ENCODE assay signal across 2 cellular contexts in the genomic region with DNA sequence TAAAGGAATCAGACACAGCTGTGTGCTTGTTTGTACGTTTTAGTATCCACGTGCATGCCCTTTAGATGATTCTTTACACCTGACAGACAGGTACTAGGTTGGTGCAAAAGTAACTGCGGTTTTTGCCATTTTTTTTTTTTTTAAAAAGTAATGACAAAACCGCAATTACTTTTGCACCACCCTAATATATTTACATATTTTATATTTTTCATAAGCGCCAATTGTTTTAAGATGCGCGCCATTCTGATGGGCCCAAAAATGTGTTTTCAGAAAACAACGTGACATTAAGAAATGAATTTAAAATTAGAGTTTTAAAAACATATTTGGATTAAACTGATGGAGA.
TF ChIP-seq lines count a peak whose summit lies in the region.

No MANE protein-coding gene starts in this region.

TF ChIP-seq in SK-N-SH, 30 proteins besides CTCF, POLR2A, EP300 and RAD21 (continued from another document):
- no peak for TF ChIP-seq RFX5 (IDR thresholded peaks at IDR 0.05; ENCODE audit: low read length)
- no peak for TF ChIP-seq NFIC (IDR thresholded peaks at IDR 0.05; ENCODE audit: borderline replicate concordance)
- no peak for TF ChIP-seq RCOR1 (IDR thresholded peaks at IDR 0.05; ENCODE audit: low read length)
- no peak for TF ChIP-seq GABPA (IDR thresholded peaks at IDR 0.05; ENCODE audit: low read depth)
- TF ChIP-seq, protein P1, sequence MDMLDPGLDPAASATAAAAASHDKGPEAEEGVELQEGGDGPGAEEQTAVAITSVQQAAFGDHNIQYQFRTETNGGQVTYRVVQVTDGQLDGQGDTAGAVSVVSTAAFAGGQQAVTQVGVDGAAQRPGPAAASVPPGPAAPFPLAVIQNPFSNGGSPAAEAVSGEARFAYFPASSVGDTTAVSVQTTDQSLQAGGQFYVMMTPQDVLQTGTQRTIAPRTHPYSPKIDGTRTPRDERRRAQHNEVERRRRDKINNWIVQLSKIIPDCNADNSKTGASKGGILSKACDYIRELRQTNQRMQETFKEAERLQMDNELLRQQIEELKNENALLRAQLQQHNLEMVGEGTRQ (IDR thresholded peaks at IDR 0.05; ENCODE audit: borderline replicate concordance, low read depth, low read length): no peak
- no peak for TF ChIP-seq FOXJ3 (CRISPR knock-in tag; IDR thresholded peaks at IDR 0.05)
- no peak for TF ChIP-seq POLR2AphosphoS5 (IDR thresholded peaks at IDR 0.05; ENCODE audit: low read depth, low read length)
- no peak for TF ChIP-seq RXRA (IDR thresholded peaks at IDR 0.05; ENCODE audit: borderline replicate concordance, low read depth)
- TF ChIP-seq TEAD4 (IDR thresholded peaks at IDR 0.05; ENCODE audit: borderline replicate concordance, insufficient read depth): no peak
- no peak for TF ChIP-seq MXI1 (IDR thresholded peaks at IDR 0.05; ENCODE audit: low read depth, low read length)
- TF ChIP-seq TAF1 (IDR thresholded peaks at IDR 0.05; ENCODE audit: borderline replicate concordance, low read depth, low read length): no peak
- no peak for TF ChIP-seq SIN3A (IDR thresholded peaks at IDR 0.05; ENCODE audit: borderline replicate concordance, low read depth, low read length)

TF ChIP-seq in SK-N-SH treated with all-trans-retinoic acid at 6 μM for 48 hours, 23 proteins besides CTCF, POLR2A, EP300 and RAD21 (continued from another document):
- TF ChIP-seq ZFP30 (CRISPR knock-in tag; IDR thresholded peaks at IDR 0.05) (no peak), ISL1 (CRISPR knock-in tag; IDR thresholded peaks at IDR 0.05) (no peak), ARNTL (CRISPR knock-in tag; IDR thresholded peaks at IDR 0.05; ENCODE audit: borderline replicate concordance, low read depth) (no peak), SNAI2 (CRISPR knock-in tag; IDR thresholded peaks at IDR 0.05) (no peak), GLIS3 (CRISPR knock-in tag; IDR thresholded peaks at IDR 0.05) (no peak), CSDC2 (CRISPR knock-in tag; IDR thresholded peaks at IDR 0.05) (no peak), ZC3H10 (CRISPR knock-in tag; IDR thresholded peaks at IDR 0.05) (no peak)
- TF ChIP-seq, protein P2, sequence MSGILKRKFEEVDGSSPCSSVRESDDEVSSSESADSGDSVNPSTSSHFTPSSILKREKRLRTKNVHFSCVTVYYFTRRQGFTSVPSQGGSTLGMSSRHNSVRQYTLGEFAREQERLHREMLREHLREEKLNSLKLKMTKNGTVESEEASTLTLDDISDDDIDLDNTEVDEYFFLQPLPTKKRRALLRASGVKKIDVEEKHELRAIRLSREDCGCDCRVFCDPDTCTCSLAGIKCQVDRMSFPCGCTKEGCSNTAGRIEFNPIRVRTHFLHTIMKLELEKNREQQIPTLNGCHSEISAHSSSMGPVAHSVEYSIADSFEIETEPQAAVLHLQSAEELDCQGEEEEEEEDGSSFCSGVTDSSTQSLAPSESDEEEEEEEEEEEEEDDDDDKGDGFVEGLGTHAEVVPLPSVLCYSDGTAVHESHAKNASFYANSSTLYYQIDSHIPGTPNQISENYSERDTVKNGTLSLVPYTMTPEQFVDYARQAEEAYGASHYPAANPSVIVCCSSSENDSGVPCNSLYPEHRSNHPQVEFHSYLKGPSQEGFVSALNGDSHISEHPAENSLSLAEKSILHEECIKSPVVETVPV (CRISPR knock-in tag; IDR thresholded peaks at IDR 0.05): no peak
